In the genomic region with DNA sequence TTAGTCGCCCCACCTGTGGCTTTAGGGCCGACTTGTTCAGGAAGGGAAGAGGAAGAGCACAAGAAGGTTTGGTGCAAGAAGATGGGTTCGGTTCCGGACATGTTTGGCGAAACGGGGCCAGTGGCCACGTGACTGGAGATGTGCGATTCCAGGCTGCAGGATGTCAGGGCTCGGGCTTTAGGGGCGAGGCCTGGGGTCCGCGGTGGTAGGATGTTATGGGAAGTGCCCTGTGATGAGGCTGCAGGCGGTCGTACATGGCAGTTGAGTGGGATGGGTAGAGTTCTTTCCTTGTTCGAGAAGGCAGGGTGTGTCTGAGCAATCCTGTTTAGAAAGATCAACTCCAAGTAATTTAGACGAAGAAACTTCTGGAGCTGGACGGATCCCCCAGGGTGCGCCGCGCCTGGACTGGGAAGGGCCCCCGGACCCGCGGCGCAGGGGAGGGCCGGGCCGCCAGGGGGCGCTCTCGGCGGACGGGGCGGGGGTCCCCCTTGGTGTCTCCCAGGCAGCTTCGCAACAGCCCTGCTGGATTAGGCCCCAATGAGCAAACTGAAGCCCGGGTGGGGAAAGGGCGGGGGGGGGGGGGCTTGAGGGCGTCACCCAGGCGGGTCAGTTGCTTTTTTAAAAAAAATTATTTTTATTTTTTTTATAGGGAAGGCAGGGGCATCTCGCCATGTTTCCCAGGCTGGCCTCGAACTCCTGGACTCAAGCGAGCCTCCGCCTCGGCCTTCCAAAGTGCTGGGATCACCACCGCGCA, we compare ENCODE assay signal across 8 cellular contexts. TPM values are rescaled to one million over a fixed set of nuclear protein-coding genes. Genes with fewer than 3 reads are reported as not detected.
A peak's percentile ranks its signal among the peaks of the same experiment; 100 is the strongest.
DNase-seq lines count a peak whose midpoint lies in the region; ATAC-seq and TF ChIP-seq lines count a peak whose summit lies in the region.

No MANE protein-coding gene starts in this region.

- peak; percentile 76 for DNase-seq in activated effector memory CD4-positive, alpha-beta T cell treated with anti-CD3 and anti-CD28 coated beads, Interleukin-2, amount 50 U/mL, for 16 hours
- DNase-seq in activated effector memory CD4-positive, alpha-beta T cell treated with Interleukin-2 at 50 U/mL for 16 hours = no peak
- DNase-seq in immature natural killer cell (peak; percentile 17 to 27 (median 23)), upper lobe of right lung (no peak), NCI-H446 (lab: John Stamatoyannopoulos, UW) (no peak), SW 1271 (lab: John Stamatoyannopoulos, UW) (no peak), NCI-H1092 (lab: John Stamatoyannopoulos, UW) (no peak)

- H3K4me3 Mint-ChIP-seq in activated T-helper 17 cell treated with anti-CD3 and anti-CD28 coated beads, Interleukin-2, amount 50 U/mL, for 72 hours = no peak overlapping the region
- peak overlapping the region in 4 of 5 donors; percentile 42 to 83 (median 69) for H3K4me3 Mint-ChIP-seq in immature natural killer cell

- no peaks in the 10 kb centered on the region for H3K4me1 ChIP-seq in upper lobe of right lung

- H3K9me3 Mint-ChIP-seq in activated T-helper 17 cell treated with anti-CD3 and anti-CD28 coated beads, Interleukin-2, amount 50 U/mL, for 72 hours = no peaks in the 10 kb centered on the region
- H3K9me3 Mint-ChIP-seq in immature natural killer cell = no peaks in the 10 kb centered on the region

- H3K36me3 Mint-ChIP-seq in activated T-helper 17 cell treated with anti-CD3 and anti-CD28 coated beads, Interleukin-2, amount 50 U/mL, for 72 hours (ENCODE audit: low read depth) = peaks cover 10% of the 10 kb centered on the region
- no peaks in the 10 kb centered on the region for H3K36me3 Mint-ChIP-seq in immature natural killer cell

- H3K27me3 Mint-ChIP-seq in activated T-helper 17 cell treated with anti-CD3 and anti-CD28 coated beads, Interleukin-2, amount 50 U/mL, for 72 hours = peaks cover 14% of the 10 kb centered on the region
- peaks cover 11 to 22% (median 12%) of the 10 kb centered on the region in 3 donors for H3K27me3 Mint-ChIP-seq in immature natural killer cell (ENCODE audit: low read depth in 3 of 3)

- H3K27me3 ChIP-seq in upper lobe of right lung = peaks cover 5% of the 10 kb centered on the region

- peaks cover 1% of the 10 kb centered on the region for H3K36me3 ChIP-seq in upper lobe of right lung

- peak; percentile 44 for TF ChIP-seq CTCF in upper lobe of right lung (IDR thresholded peaks at IDR 0.05)

- no peak overlapping the region for H3K4me3 ChIP-seq in upper lobe of right lung

- intact Hi-C loops in upper lobe of right lung (cut with DNase I) = no loop called here

- ATAC-seq in activated T-helper 17 cell treated with anti-CD3 and anti-CD28 coated beads, Interleukin-2, amount 50 U/mL, for 72 hours (replicated peaks) = peak; percentile 70
- ATAC-seq in upper lobe of right lung = peak; percentile 57

- H3K4me1 Mint-ChIP-seq in activated T-helper 17 cell treated with anti-CD3 and anti-CD28 coated beads, Interleukin-2, amount 50 U/mL, for 72 hours = peaks cover 8% of the 10 kb centered on the region
- peaks cover 10 to 15% of the 10 kb centered on the region in 2 donors for H3K4me1 Mint-ChIP-seq in immature natural killer cell

- H3K27ac ChIP-seq in upper lobe of right lung = no peak overlapping the region

- H3K27ac Mint-ChIP-seq in activated T-helper 17 cell treated with anti-CD3 and anti-CD28 coated beads, Interleukin-2, amount 50 U/mL, for 72 hours = peak overlapping the region; percentile 36
- peak overlapping the region in 2 of 6 donors; percentile 35 to 49 for H3K27ac Mint-ChIP-seq in immature natural killer cell

- no peaks in the 10 kb centered on the region for H3K9me3 ChIP-seq in upper lobe of right lung

RNA-seq across cellular contexts. Expression of a gene that starts 17.2 kb away (rescaled TPM):
- total RNA-seq in activated T-helper 17 cell treated with anti-CD3 and anti-CD28 coated beads, Interleukin-2, amount 50 U/mL, for 72 hours = under 1 TPM in 1 of 2 donors, not detected in 1; 0.30 TPM
- not detected for polyA plus RNA-seq in immature natural killer cell
- total RNA-seq in upper lobe of right lung = 148 TPM

Comparison
In these comparisons a context has a peak if more than half of its experiments do, and no peak if none do; other contexts are left out.
1. DNase-seq: peak in activated effector memory CD4-positive, alpha-beta T cell treated with anti-CD3 and anti-CD28 coated beads, Interleukin-2, amount 50 U/mL, for 16 hours (single experiment) and immature natural killer cell (3 of 3); none in activated effector memory CD4-positive, alpha-beta T cell treated with Interleukin-2 at 50 U/mL for 16 hours (single experiment), upper lobe of right lung (single experiment), NCI-H446 (0 of 2), SW 1271 (0 of 2) and NCI-H1092 (single experiment).
2. RNA of a gene that starts 17.2 kb away (total RNA-seq): 148 TPM in upper lobe of right lung (single experiment); 0.30 TPM in activated T-helper 17 cell treated with anti-CD3 and anti-CD28 coated beads, Interleukin-2, amount 50 U/mL, for 72 hours; every median in the first group is over 100 times any median in the second.